21 cellular contexts compared by ENCODE assay signal in the genomic region with DNA sequence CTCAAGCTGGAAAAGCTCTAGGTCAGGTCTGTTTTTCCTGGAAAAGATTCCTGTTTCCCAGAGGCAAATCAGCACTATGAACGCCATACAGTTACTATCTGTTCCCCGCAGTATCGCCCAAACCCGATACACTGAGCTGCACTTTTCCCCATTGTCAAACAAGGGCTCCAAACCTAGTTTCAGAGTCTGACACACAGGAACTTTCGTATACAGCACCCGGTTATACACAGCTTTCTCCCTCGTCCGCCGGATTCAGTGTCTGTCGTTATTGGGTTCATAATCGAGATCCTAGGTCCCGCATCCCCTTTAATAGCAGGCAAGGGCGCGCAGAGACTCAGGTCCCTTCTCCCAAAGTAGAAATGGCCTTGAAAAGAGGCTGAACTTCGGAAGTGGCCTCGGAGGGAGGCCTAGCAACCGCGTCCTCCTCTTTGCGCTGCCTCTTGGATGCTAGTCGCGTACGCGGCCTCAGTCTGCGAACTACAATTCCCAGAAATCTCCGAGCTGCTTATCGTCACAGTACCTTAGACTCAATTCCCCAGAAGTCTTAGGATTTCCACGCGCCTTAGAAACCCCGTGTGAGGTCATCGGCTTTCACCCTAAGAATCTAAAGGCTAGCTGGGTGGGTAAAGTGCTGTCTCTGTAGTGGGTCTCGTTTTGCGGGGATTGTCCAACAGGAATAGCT. TPM values are rescaled to one million over a fixed set of nuclear protein-coding genes. Genes with fewer than 3 reads are reported as not detected.
A peak's percentile ranks its signal among the peaks of the same experiment; 100 is the strongest.
DNase-seq lines count a peak whose midpoint lies in the region; ATAC-seq, FAIRE-seq and TF ChIP-seq lines count a peak whose summit lies in the region.
"Had no signal": no experiment of that assay in that cellular context is flagged by ENCODE, and none has a peak within 500 bp of the region (broad histone marks: within the 10 kb centered on the region; RNA-seq: fewer than 3 reads in every experiment).

No MANE protein-coding gene starts in this region.

- no peak overlapping the region for H2AK5ac ChIP-seq in H1 (ENCODE audit: low read depth, low read length)

- no peak overlapping the region for H2BK20ac ChIP-seq in H1 (ENCODE audit: low read length)

- no peak overlapping the region for H2BK120ac ChIP-seq in H1 (replicated peaks; ENCODE audit: low read depth, low read length)

- H3K79me1 ChIP-seq in H1 (ENCODE audit: low read depth, low read length) = no peaks in the 10 kb centered on the region

- peak overlapping the region; percentile 22 to 70; a peak in 3 of 4 replicates for H3K4me2 ChIP-seq in H1 (ENCODE audit: insufficient read depth in 1 of 2, low read depth in 2 of 2, low read length in 2 of 2)
- H3K4me2 ChIP-seq: hepatocyte had no signal

- ATAC-seq in Panc1 = peak; percentile 93
- ATAC-seq in HG03196 (IDR thresholded peaks at IDR 0.05; ENCODE audit: unreplicated experiment) = no peak
- ATAC-seq: psoas muscle; stimulated activated naive B cell treated with anti-CD40 and anti-IgM and Interleukin-4, amounts not matched to agents 10 μg/mL and 1 μg/mL and 100 μg/mL, for 72 hours had no signal

- peak overlapping the region; percentile 94; the same call in 1 of the 2 replicates for H4K8ac ChIP-seq in H1 (ENCODE audit: extremely low read depth, insufficient read depth, low read length)

- no peak overlapping the region for H3K23ac ChIP-seq in H1 (ENCODE audit: insufficient read length)

- H3K9me3 ChIP-seq in Panc1 (ENCODE audit: control insufficient read depth, insufficient read depth, low read depth, low read length) (peaks cover 7% of the 10 kb centered on the region; the same call in 1 of the 2 replicates), H1 (ENCODE audit: insufficient read depth in 2 of 2, low read depth in 1 of 2, low read length in 1 of 2) (peaks cover 0 to 3% of the 10 kb centered on the region in 2 experiments; a peak in 2 of 4 replicates)
- H3K9me3 ChIP-seq: psoas muscle had no signal

- no peaks in the 10 kb centered on the region for H3K27me3 Mint-ChIP-seq in activated T-helper 2 cell treated with anti-CD3 and anti-CD28 coated beads, Interferon-gamma antibody, Interleukin-2, Interleukin-4, amounts not matched to agents 10 μg/mL and 5 μg/mL and 100 μg/mL, durations not matched to agents 14 hours and 24 hours and 36 hours (ENCODE audit: low read depth)

- no peaks in the 10 kb centered on the region for H3K4me1 Mint-ChIP-seq in activated T-helper 2 cell treated with anti-CD3 and anti-CD28 coated beads, Interferon-gamma antibody, Interleukin-2, Interleukin-4, amounts not matched to agents 10 μg/mL and 5 μg/mL and 100 μg/mL, durations not matched to agents 14 hours and 24 hours and 36 hours (ENCODE audit: low read depth)
- H3K4me1 Mint-ChIP-seq: mesothelial cell of epicardium; stimulated activated naive B cell treated with anti-CD40 and anti-IgM and Interleukin-4, amounts not matched to agents 10 μg/mL and 1 μg/mL and 100 μg/mL, for 72 hours had no signal

- no peaks in the 10 kb centered on the region for H3K23me2 ChIP-seq in H1 (ENCODE audit: low read depth, low read length)

- no peak overlapping the region for H3K4me3 Mint-ChIP-seq in activated T-helper 2 cell treated with anti-CD3 and anti-CD28 coated beads, Interferon-gamma antibody, Interleukin-2, Interleukin-4, amounts not matched to agents 10 μg/mL and 5 μg/mL and 100 μg/mL, durations not matched to agents 14 hours and 24 hours and 36 hours (ENCODE audit: low read depth)
- H3K4me3 Mint-ChIP-seq: mesothelial cell of epicardium; stimulated activated naive B cell treated with anti-CD40 and anti-IgM and Interleukin-4, amounts not matched to agents 10 μg/mL and 1 μg/mL and 100 μg/mL, for 72 hours had no signal

- H3K56ac ChIP-seq in H1 (replicated peaks; ENCODE audit: insufficient read length, low read depth, low read length) = no peak overlapping the region

- H3K9me3 Mint-ChIP-seq in activated T-helper 2 cell treated with anti-CD3 and anti-CD28 coated beads, Interferon-gamma antibody, Interleukin-2, Interleukin-4, amounts not matched to agents 10 μg/mL and 5 μg/mL and 100 μg/mL, durations not matched to agents 14 hours and 24 hours and 36 hours = peaks cover 11% of the 10 kb centered on the region

- DNase-seq in Panc1 (ENCODE audit: low read depth, low spot score) = no peak
- DNase-seq in H1 (ENCODE audit: low read depth in 1 of 2, low spot score in 2 of 2) = peak; percentile 17 to 52
- peak; percentile 36 for DNase-seq in iPS-NIHi7 (ENCODE audit: extremely low spot score)
- peak; percentile 24 for DNase-seq in stromal cell of bone marrow (ENCODE audit: low read depth)
- no peak for DNase-seq in activated T-helper 2 cell treated with anti-CD3 and anti-CD28 coated beads, Interferon-gamma antibody, Interleukin-2, Interleukin-4, amounts not matched to agents 10 μg/mL and 5 μg/mL and 100 μg/mL, durations not matched to agents 14 hours and 24 hours and 36 hours (ENCODE audit: low spot score)
- no peak for DNase-seq in activated gamma-delta T cell (lab: John Stamatoyannopoulos, UW)
- DNase-seq: activated naive CD4-positive, alpha-beta T cell treated with Interleukin-2 at 50 U/mL for 16 hours; cerebellar nuclear complex; DND-41; effector CD4-positive, alpha-beta T cell; kidney glomerular epithelial cell; NCI-H1048; NCI-H2029 treated with DMSO at 0.1 percent for 48 hours; NCI-H526; psoas muscle; stimulated activated naive B cell treated with anti-CD40 and anti-IgM and Interleukin-4, amounts not matched to agents 10 μg/mL and 1 μg/mL and 100 μg/mL, for 72 hours had no signal

- TF ChIP-seq RAD21 in H1 (IDR thresholded peaks at IDR 0.05 in 1 of 2, conservative IDR thresholded peaks at IDR 0.05 in 1 of 2; ENCODE audit: low read depth in 2 of 2, low read length in 2 of 2) = no peak

- no peak overlapping the region for H4K5ac ChIP-seq in H1 (ENCODE audit: insufficient read length, low read depth, low read length)

- H4K20me1 ChIP-seq in H1 (replicated peaks in 1 of 2; ENCODE audit: control insufficient read depth in 1 of 2, insufficient read depth in 2 of 2, low read length in 2 of 2) = no peaks in the 10 kb centered on the region

- H4K91ac ChIP-seq in H1 (replicated peaks; ENCODE audit: insufficient read length, low read length) = no peak overlapping the region

- H3K36me3 ChIP-seq in Panc1 (ENCODE audit: control insufficient read depth, insufficient read depth, low read length) (no peaks in the 10 kb centered on the region), H1 (ENCODE audit: control insufficient read depth in 2 of 4, insufficient read depth in 4 of 4, low read length in 3 of 4) (no peaks in the 10 kb centered on the region)
- H3K36me3 ChIP-seq: esophagus muscularis mucosa, tibial nerve had no signal

- H2BK15ac ChIP-seq in H1 (ENCODE audit: low read length) = no peak overlapping the region; the same call in 1 of the 2 replicates

- TF ChIP-seq EP300 in H1 (IDR thresholded peaks at IDR 0.05; ENCODE audit: borderline replicate concordance in 1 of 2, low read depth in 2 of 2, low read length in 2 of 2) = no peak

- no peaks in the 10 kb centered on the region for H3K36me3 Mint-ChIP-seq in activated T-helper 2 cell treated with anti-CD3 and anti-CD28 coated beads, Interferon-gamma antibody, Interleukin-2, Interleukin-4, amounts not matched to agents 10 μg/mL and 5 μg/mL and 100 μg/mL, durations not matched to agents 14 hours and 24 hours and 36 hours (ENCODE audit: low read depth)
- H3K36me3 Mint-ChIP-seq: mesothelial cell of epicardium; stimulated activated naive B cell treated with anti-CD40 and anti-IgM and Interleukin-4, amounts not matched to agents 10 μg/mL and 1 μg/mL and 100 μg/mL, for 72 hours had no signal

- H3K27ac ChIP-seq in Panc1 (ENCODE audit: low read length) (0 out of 2 replicates have a peak overlapping the region, but pooled peaks have one; percentile 34), H1 (ENCODE audit: low read depth, low read length) (no peak overlapping the region)
- H3K27ac ChIP-seq: esophagus muscularis mucosa, hepatocyte, psoas muscle, tibial nerve had no signal

- H3K14ac ChIP-seq in H1 (ENCODE audit: insufficient read length) = no peak overlapping the region

- POLR2A ChIA-PET in Panc1 (lab: Charles Lee) (no interaction called here), H1 (lab: Charles Lee; ENCODE audit: partially characterized antibody) (interaction anchor here (0.8 to 1.5 kb wide), 7 partner anchors 22 to 444 kb away, joined by 3 to 5 read pairs (median 4); a partner anchor contains a TSS)

- TF ChIP-seq CTCF in Panc1 (IDR thresholded peaks at IDR 0.05) (no peak), H1 (IDR thresholded peaks at IDR 0.05; ENCODE audit: control extremely low read depth in 1 of 3, insufficient read depth in 1 of 3, low read depth in 1 of 3, low read length in 3 of 3) (no peak)

- H3K4ac ChIP-seq in H1 (replicated peaks; ENCODE audit: insufficient read length, low read depth, low read length) = no peak overlapping the region

- CTCF ChIA-PET in Panc1 (lab: Charles Lee) (no interaction called here), H1 (lab: Charles Lee; ENCODE audit: partially characterized antibody) (no interaction called here)

- H3K27me3 ChIP-seq in Panc1 (ENCODE audit: control insufficient read depth, insufficient read depth, low read length) (no peaks in the 10 kb centered on the region), H1 (replicated peaks in 1 of 4; ENCODE audit: control insufficient read depth in 3 of 4, extremely low read depth in 1 of 4, insufficient read depth in 3 of 4, low read length in 3 of 4) (no peaks in the 10 kb centered on the region)
- H3K27me3 ChIP-seq: esophagus muscularis mucosa, hepatocyte, tibial nerve had no signal

- H2BK5ac ChIP-seq in H1 (ENCODE audit: low read depth, low read length) = no peak overlapping the region

- H3K9ac ChIP-seq in H1 (replicated peaks in 1 of 4; ENCODE audit: extremely low read depth in 1 of 4, low read depth in 3 of 4, low read length in 3 of 4) = no peak overlapping the region

- intact Hi-C loops in Panc1 (cut with micrococcal nuclease; ENCODE audit: unreplicated experiment) = no loop called here
- intact Hi-C loops in activated T-helper 2 cell treated with anti-CD3 and anti-CD28 coated beads, Interferon-gamma antibody, Interleukin-2, Interleukin-4, amounts not matched to agents 10 μg/mL and 5 μg/mL and 100 μg/mL, durations not matched to agents 14 hours and 24 hours and 36 hours (cut with micrococcal nuclease) = no loop called here

- no peaks in the 10 kb centered on the region for H3K79me2 ChIP-seq in H1 (ENCODE audit: control insufficient read depth in 1 of 2, insufficient read depth in 2 of 2, low read length in 2 of 2)
- H3K79me2 ChIP-seq: hepatocyte had no signal

- 83% methylated on average over 32 of the region's 32 CpGs; no CpG with 5 or more reads in 1 of the 2 experiments for WGBS in H1 (ENCODE audit: extremely low coverage in 1 of 2, insufficient coverage in 1 of 2, insufficient read length in 1 of 2, insufficient replicate concordance in 2 of 2, low coverage in 1 of 2, low lambda C conversion rate in 2 of 2, missing lambda C conversion rate in 1 of 2), 2 experiments

- H3K18ac ChIP-seq in H1 (ENCODE audit: extremely low read depth, low read length) = no peak overlapping the region

- peak overlapping the region; percentile 37 to 57 for H3K4me3 ChIP-seq in Panc1 (ENCODE audit: low read depth in 2 of 2, low read length in 2 of 2)
- peak overlapping the region in 3 of 4 experiments; percentile 10 to 47 (median 43); a peak in 5 of 8 replicates for H3K4me3 ChIP-seq in H1 (ENCODE audit: extremely low read depth in 1 of 4, insufficient read depth in 2 of 4, low read depth in 3 of 4, low read length in 4 of 4)
- H3K4me3 ChIP-seq: hepatocyte, psoas muscle, tibial nerve had no signal

- TF ChIP-seq POLR2A in H1 (IDR thresholded peaks at IDR 0.05; ENCODE audit: control extremely low read depth in 1 of 2, low read depth in 2 of 2, low read length in 2 of 2) = no peak

- no TSS peak for BruUV-seq in Panc1 (replicated peaks; lab: Mats Ljungman, UMichigan)

- no peak overlapping the region; the same call in 1 of the 2 replicates for H2BK12ac ChIP-seq in H1 (ENCODE audit: low read depth, low read length)

- H3K4me1 ChIP-seq in Panc1 (ENCODE audit: control insufficient read depth, insufficient read depth, low read length) = no peaks in the 10 kb centered on the region
- peaks cover 0 to 2% (median 0%) of the 10 kb centered on the region in 4 experiments; a peak in 1 of 7 replicates for H3K4me1 ChIP-seq in H1 (replicated peaks in 1 of 4; ENCODE audit: control insufficient read depth in 3 of 4, insufficient read depth in 4 of 4, low read length in 3 of 4)
- H3K4me1 ChIP-seq: esophagus muscularis mucosa, psoas muscle, tibial nerve had no signal

- FAIRE-seq in H1 (lab: Jason Lieb, UNC) = peak; percentile 13

- H3K27ac Mint-ChIP-seq in activated T-helper 2 cell treated with anti-CD3 and anti-CD28 coated beads, Interferon-gamma antibody, Interleukin-2, Interleukin-4, amounts not matched to agents 10 μg/mL and 5 μg/mL and 100 μg/mL, durations not matched to agents 14 hours and 24 hours and 36 hours = no peak overlapping the region
- H3K27ac Mint-ChIP-seq: mesothelial cell of epicardium; stimulated activated naive B cell treated with anti-CD40 and anti-IgM and Interleukin-4, amounts not matched to agents 10 μg/mL and 1 μg/mL and 100 μg/mL, for 72 hours had no signal

- peak overlapping the region; percentile 25; the same call in 1 of the 2 replicates for H2AFZ ChIP-seq in H1 (ENCODE audit: low read length)
- H2AFZ ChIP-seq: hepatocyte had no signal

- in situ Hi-C loops in Panc1 (cut with HindIII; ENCODE audit: low pct_unique_long_range_greater_than_20kb, low sequenced_read_pairs) = no loop called here

RNA-seq across cellular contexts. Expression of a gene that starts 34.2 kb away (rescaled TPM):
- 4.4 TPM for total RNA-seq in Panc1 (2021; ENCODE audit: unreplicated experiment)
- 1.6 TPM for polyA plus RNA-seq in Panc1 (2012; ENCODE audit: insufficient read length)
- 12.4 and 13.0 TPM in 2 replicates for total RNA-seq in H1 (2021; fragmentation: NEBNext Ultra II Directional; extraction: Animal tissue kit (Norgen Biotek cat#: 25700))
- 3.4 and 4.8 TPM in 2 replicates for polyA plus RNA-seq in H1 (2011; rRNA removed)
- 5.7 TPM for polyA plus RNA-seq in H1 (2011; cell fraction: cytosol; rRNA removed)
- 1.8 TPM for polyA plus RNA-seq in H1 (2011; cell fraction: nucleus; rRNA removed)
- polyA plus RNA-seq in H1 (2012, experiment 1 of 2) = 4.7 to 9.2 TPM (median 7.3 TPM) in 4 replicates
- polyA plus RNA-seq in H1 (2012, experiment 2 of 2) = 0.71 TPM
- 12.1 TPM for polyA plus RNA-seq in H1 (2013, experiment 1 of 2)
- 11.5 TPM for polyA plus RNA-seq in H1 (2013, experiment 2 of 2)
- 2.8 and 3.1 TPM in 2 replicates for polyA minus RNA-seq in H1 (2011; rRNA and poly(A)+ RNA removed)
- 1.5 TPM for polyA minus RNA-seq in H1 (2011; cell fraction: cytosol; rRNA and poly(A)+ RNA removed)
- 4.9 TPM for polyA minus RNA-seq in H1 (2011; cell fraction: nucleus; rRNA and poly(A)+ RNA removed)
- total RNA-seq in activated T-helper 2 cell treated with anti-CD3 and anti-CD28 coated beads, Interferon-gamma antibody, Interleukin-2, Interleukin-4, amounts not matched to agents 10 μg/mL and 5 μg/mL and 100 μg/mL, durations not matched to agents 14 hours and 24 hours and 36 hours = 0.44 and 0.82 TPM in 2 replicates

RNA-seq across cellular contexts. Expression of a gene that starts 50.1 kb away (rescaled TPM):
- 7.8 TPM for total RNA-seq in Panc1 (2021; ENCODE audit: unreplicated experiment)
- 3.0 TPM for polyA plus RNA-seq in Panc1 (2012; ENCODE audit: insufficient read length)
- 11.7 and 12.3 TPM in 2 replicates for total RNA-seq in H1 (2021; fragmentation: NEBNext Ultra II Directional; extraction: Animal tissue kit (Norgen Biotek cat#: 25700))
- 1.1 and 1.9 TPM in 2 replicates for polyA plus RNA-seq in H1 (2011; rRNA removed)
- polyA plus RNA-seq in H1 (2011; cell fraction: cytosol; rRNA removed) = 2.4 TPM
- polyA plus RNA-seq in H1 (2011; cell fraction: nucleus; rRNA removed) = 1.1 TPM
- 3.1 to 5.6 TPM (median 3.5 TPM) in 4 replicates for polyA plus RNA-seq in H1 (2012, experiment 1 of 2)
- polyA plus RNA-seq in H1 (2012, experiment 2 of 2) = 0.35 TPM
- polyA plus RNA-seq in H1 (2013, experiment 1 of 2) = 8.5 TPM
- 8.1 TPM for polyA plus RNA-seq in H1 (2013, experiment 2 of 2)
- polyA minus RNA-seq in H1 (2011; rRNA and poly(A)+ RNA removed) = 6.3 and 7.7 TPM in 2 replicates
- polyA minus RNA-seq in H1 (2011; cell fraction: cytosol; rRNA and poly(A)+ RNA removed) = 5.1 TPM
- 11.6 TPM for polyA minus RNA-seq in H1 (2011; cell fraction: nucleus; rRNA and poly(A)+ RNA removed)
- 8.4 and 9.2 TPM in 2 replicates for total RNA-seq in activated T-helper 2 cell treated with anti-CD3 and anti-CD28 coated beads, Interferon-gamma antibody, Interleukin-2, Interleukin-4, amounts not matched to agents 10 μg/mL and 5 μg/mL and 100 μg/mL, durations not matched to agents 14 hours and 24 hours and 36 hours

Comparison
In these comparisons a context has a peak if more than half of its experiments do, and no peak if none do; other contexts are left out.
1. DNase-seq: peak in H1 (2 of 2), iPS-NIHi7 (single experiment) and stromal cell of bone marrow (single experiment); none in Panc1 (single experiment), activated T-helper 2 cell treated with anti-CD3 and anti-CD28 coated beads, Interferon-gamma antibody, Interleukin-2, Interleukin-4, amounts not matched to agents 10 μg/mL and 5 μg/mL and 100 μg/mL, durations not matched to agents 14 hours and 24 hours and 36 hours (single experiment) and activated gamma-delta T cell (single experiment).